Comparison of ENCODE assay signal across 2 cellular contexts in genomic region chr11:83057721-83058120, GRCh38.
TF ChIP-seq lines count a peak whose summit lies in the region.

No MANE protein-coding gene starts in this region.

TF ChIP-seq in IMR-90, 13 proteins besides CTCF, POLR2A, EP300 and RAD21:
- TF ChIP-seq CHD1 (IDR thresholded peaks at IDR 0.05; ENCODE audit: low read depth, low read length) = no peak
- no peak for TF ChIP-seq NFE2L2 (IDR thresholded peaks at IDR 0.05; ENCODE audit: low read depth, low read length)
- no peak for TF ChIP-seq ELK1 (IDR thresholded peaks at IDR 0.05; ENCODE audit: borderline replicate concordance, low read depth, low read length)
- TF ChIP-seq MAZ (IDR thresholded peaks at IDR 0.05; ENCODE audit: borderline replicate concordance, low read depth, low read length) = no peak
- TF ChIP-seq BHLHE40 (IDR thresholded peaks at IDR 0.05; ENCODE audit: low read depth, low read length) = no peak
- no peak for TF ChIP-seq CEBPB (IDR thresholded peaks at IDR 0.05; ENCODE audit: low read depth, low read length)
- TF ChIP-seq FOS (IDR thresholded peaks at IDR 0.05; ENCODE audit: low read depth, low read length) = no peak
- no peak for TF ChIP-seq USF2 (IDR thresholded peaks at IDR 0.05; ENCODE audit: low read depth, low read length)
- no peak for TF ChIP-seq MAFK (IDR thresholded peaks at IDR 0.05; ENCODE audit: low read depth, low read length)
- TF ChIP-seq RFX5 (IDR thresholded peaks at IDR 0.05; ENCODE audit: low read depth, low read length) = no peak
- TF ChIP-seq RCOR1 (IDR thresholded peaks at IDR 0.05; ENCODE audit: insufficient replicate concordance, low read length) = no peak
- no peak for TF ChIP-seq MXI1 (IDR thresholded peaks at IDR 0.05; ENCODE audit: borderline replicate concordance, low read depth, low read length)
- no peak for TF ChIP-seq SMC3 (IDR thresholded peaks at IDR 0.05; ENCODE audit: low read depth, low read length)

TF ChIP-seq in SK-N-SH, 30 proteins besides CTCF, POLR2A, EP300 and RAD21:
- TF ChIP-seq SMC3 (IDR thresholded peaks at IDR 0.05; ENCODE audit: low read depth, low read length) = no peak
- TF ChIP-seq EZH2phosphoT487 (IDR thresholded peaks at IDR 0.05; ENCODE audit: borderline replicate concordance, low read depth) = no peak
- TF ChIP-seq IRF3 (IDR thresholded peaks at IDR 0.05; ENCODE audit: low read depth, low read length) = no peak
- no peak for TF ChIP-seq TEAD4 (IDR thresholded peaks at IDR 0.05; ENCODE audit: borderline replicate concordance, insufficient read depth)
- no peak for TF ChIP-seq FOXJ3 (CRISPR knock-in tag; IDR thresholded peaks at IDR 0.05)
- TF ChIP-seq PBX3 (IDR thresholded peaks at IDR 0.05) = no peak
- TF ChIP-seq USF2 (IDR thresholded peaks at IDR 0.05; ENCODE audit: borderline replicate concordance, low read depth, low read length) = no peak
- no peak for TF ChIP-seq ZBTB33 (IDR thresholded peaks at IDR 0.05; ENCODE audit: borderline replicate concordance, low read depth)
- TF ChIP-seq NRF1 (IDR thresholded peaks at IDR 0.05; ENCODE audit: low read depth, low read length) = no peak
- no peak for TF ChIP-seq MAX (IDR thresholded peaks at IDR 0.05; ENCODE audit: low read depth)
- no peak for TF ChIP-seq ELF1 (IDR thresholded peaks at IDR 0.05)
- no peak for TF ChIP-seq TAF1 (IDR thresholded peaks at IDR 0.05; ENCODE audit: borderline replicate concordance, low read depth, low read length)
TF ChIP-seq in SK-N-SH: peak in this region for 0.
